In the genomic region with DNA sequence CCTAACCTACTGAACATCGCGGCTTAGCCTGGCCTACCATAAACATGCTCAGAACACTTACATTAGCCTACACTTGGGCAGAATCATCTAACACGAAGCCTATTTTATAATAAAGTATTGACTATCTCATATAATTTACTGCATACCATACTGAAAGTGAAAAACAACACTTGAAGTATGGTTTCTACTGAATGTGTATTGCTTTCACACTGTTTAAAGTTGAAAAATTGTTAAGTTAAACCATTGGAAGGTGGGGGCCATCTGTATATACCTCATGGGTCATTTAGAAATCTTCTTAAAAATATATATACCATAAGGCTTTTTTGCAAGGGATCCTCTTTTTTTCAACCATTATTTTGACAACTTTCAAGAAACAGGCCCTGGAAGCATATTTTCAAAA, we compare ENCODE assay signal across 21 cellular contexts.
"Had no signal": no experiment of that assay in that cellular context is flagged by ENCODE, and none has a peak within 500 bp of the region (broad histone marks: within the 10 kb centered on the region; RNA-seq: fewer than 3 reads in every experiment).

No MANE protein-coding gene starts in this region.

- ATAC-seq: foreskin keratinocyte; left cardiac atrium; lower lobe of right lung; right lobe of liver; stimulated activated effector memory CD8-positive, alpha-beta T cell treated with anti-CD3 and anti-CD28 coated beads, Interleukin-12 subunit alpha, Interleukin-12 subunit beta, amount 100 ng/mL, for 72 hours; stimulated activated naive CD8-positive, alpha-beta T cell treated with anti-CD3 and anti-CD28 coated beads, Interleukin-15, Interleukin-2, amounts not matched to agents 100 U/mL and 50 U/mL, for 24 hours had no signal

- H3K27me3 ChIP-seq: foreskin keratinocyte, hepatocyte, right lobe of liver, suprapubic skin, thyroid gland had no signal

- H2AFZ ChIP-seq: hepatocyte, parathyroid adenoma had no signal

- H3K9me3 ChIP-seq: left ventricle myocardium inferior, lower lobe of right lung, prostate gland, right lobe of liver, suprapubic skin, thyroid gland had no signal

- H3K4me2 ChIP-seq: hepatocyte had no signal

- H3K27ac ChIP-seq: foreskin keratinocyte, hepatocyte, left ventricle myocardium inferior, lower lobe of right lung, parathyroid adenoma, prostate gland, right lobe of liver, suprapubic skin, thyroid gland had no signal

- H3K4me3 ChIP-seq: hepatocyte, left ventricle myocardium inferior, lower lobe of right lung, prostate gland, right lobe of liver, suprapubic skin, thyroid gland had no signal

- H3K9ac ChIP-seq: parathyroid adenoma had no signal

- H3K4me1 ChIP-seq: foreskin keratinocyte, prostate gland had no signal

- DNase-seq: effector memory CD4-positive, alpha-beta T cell; foreskin keratinocyte; head of caudate nucleus; kidney; left cardiac atrium; left ventricle myocardium inferior; lower lobe of right lung; mesenchymal stem cell; midbrain; naive B cell; right lobe of liver; stimulated activated CD4-positive, alpha-beta T cell treated with anti-CD3 and anti-CD28 coated beads, Interleukin-4, amount 100 ng/mL, for 1 hour; stimulated activated CD8-positive, alpha-beta memory T cell treated with anti-CD3 and anti-CD28 coated beads, Interleukin-4, amount 100 ng/mL, for 48 hours; stimulated activated naive CD8-positive, alpha-beta T cell treated with anti-CD3 and anti-CD28 coated beads, Interleukin-15, Interleukin-2, amounts not matched to agents 100 U/mL and 50 U/mL, for 24 hours; thyroid gland had no signal

- FAIRE-seq: kidney, urothelium cell line had no signal
